16 cellular contexts compared by ENCODE assay signal in the genomic region with DNA sequence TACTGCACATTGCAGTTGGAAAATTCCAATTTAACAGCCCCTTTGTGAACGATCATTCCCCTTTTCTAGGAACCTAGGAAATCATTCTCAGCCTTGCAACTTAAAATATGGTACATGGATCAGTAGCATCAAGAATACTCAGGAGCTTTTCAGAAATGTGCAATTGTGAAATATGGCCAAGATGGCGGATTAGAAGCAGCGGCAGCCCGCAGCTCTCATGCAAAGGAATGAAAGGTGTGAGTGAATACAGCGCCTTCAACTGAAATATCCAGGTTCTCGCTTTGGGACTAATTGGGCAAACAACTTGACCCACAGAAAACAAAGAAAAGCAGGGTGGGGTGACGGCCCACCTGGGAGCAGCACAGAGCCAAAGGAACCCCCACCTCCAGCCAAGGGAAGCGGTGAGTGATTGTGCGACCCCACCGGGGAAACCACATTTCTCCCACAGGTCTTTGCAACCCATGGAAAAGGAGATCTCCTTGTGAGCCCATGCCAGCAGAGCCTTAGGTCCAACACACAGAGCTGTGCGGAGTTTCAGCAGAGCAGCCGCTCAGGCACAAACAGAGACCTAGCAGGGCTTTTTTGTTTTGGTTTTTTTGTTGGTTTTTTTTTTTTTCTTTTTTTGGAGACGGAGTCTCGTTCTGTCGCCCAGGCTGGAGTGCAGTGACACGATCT.
"Had no signal": no experiment of that assay in that cellular context is flagged by ENCODE, and none has a peak within 500 bp of the region (broad histone marks: within the 10 kb centered on the region; RNA-seq: fewer than 3 reads in every experiment).

No MANE protein-coding gene starts in this region.

- H3K27ac ChIP-seq: dorsolateral prefrontal cortex, lower lobe of right lung, parathyroid adenoma, right lobe of liver, stomach, thyroid gland had no signal

- H3K27me3 ChIP-seq: dorsolateral prefrontal cortex, right lobe of liver, stomach, thyroid gland had no signal

- H3K9me3 ChIP-seq: right lobe of liver, thyroid gland had no signal

- H3K4me3 ChIP-seq: dorsolateral prefrontal cortex, lower lobe of right lung, right lobe of liver, stomach, thyroid gland had no signal

- H3K36me3 ChIP-seq: lower lobe of right lung, right lobe of liver, stomach, thyroid gland had no signal

- H2AFZ ChIP-seq: parathyroid adenoma had no signal

- H3K9ac ChIP-seq: parathyroid adenoma had no signal

- H3K4me1 ChIP-seq: lower lobe of right lung, parathyroid adenoma, right lobe of liver, stomach, thyroid gland had no signal

- DNase-seq: dorsolateral prefrontal cortex; effector CD4-positive, alpha-beta T cell; left ventricle myocardium superior; lower lobe of right lung; naive B cell; right lobe of liver; small intestine; stimulated activated CD4-positive, alpha-beta T cell treated with anti-CD3 and anti-CD28 coated beads, Interleukin-12 subunit alpha, Interleukin-12 subunit beta, amount 100 ng/mL, for 4 hours; stimulated activated CD4-positive, alpha-beta T cell treated with anti-CD3 and anti-CD28 coated beads, Interleukin-2, amount 100 ng/mL, for 24 hours; stimulated activated CD4-positive, alpha-beta T cell treated with anti-CD3 and anti-CD28 coated beads, Interleukin-4, amount 100 ng/mL, for 24 hours; stimulated activated naive CD4-positive, alpha-beta T cell treated with Interleukin-2 at 50 U/mL for 16 hours; stomach; thyroid gland had no signal

- ATAC-seq: left ventricle myocardium superior; lower lobe of right lung; natural killer cell treated with Interleukin-12 subunit alpha and Interleukin-12 subunit beta and Interleukin-15 and Interleukin-18, amount 100 ng/mL, for 72 hours; right lobe of liver; stimulated activated effector memory CD8-positive, alpha-beta T cell treated with anti-CD3 and anti-CD28 coated beads, Interleukin-12 subunit alpha, Interleukin-12 subunit beta, amount 100 ng/mL, for 72 hours had no signal
